In genomic region chr11:18691467-18692129, GRCh38 we compare ENCODE assay signal across 3 cellular contexts. TPM values are rescaled to one million over a fixed set of nuclear protein-coding genes. Genes with fewer than 3 reads are reported as not detected.
"Had no signal": no experiment of that assay in that cellular context is flagged by ENCODE, and none has a peak within 500 bp of the region (broad histone marks: within the 10 kb centered on the region; RNA-seq: fewer than 3 reads in every experiment).

No MANE protein-coding gene starts in this region.

RNA-seq across cellular contexts. Expression of gene IGSF22, which starts 34.4 kb away (rescaled TPM):
- total RNA-seq: liver, smooth muscle cell, subcutaneous adipose tissue had no signal
- polyA plus RNA-seq: smooth muscle cell had no signal
